Comparison of ENCODE assay signal across 2 cellular contexts in genomic region chr9:82513976-82514735, GRCh38.
TF ChIP-seq lines count a peak whose summit lies in the region.

No MANE protein-coding gene starts in this region.

TF ChIP-seq in HEK293, 187 proteins besides CTCF, POLR2A, EP300 and RAD21:
- no peak for TF ChIP-seq ZNF175 (tag by site-specific recombination; IDR thresholded peaks at IDR 0.05)
- TF ChIP-seq ZNF501 (tag by site-specific recombination; IDR thresholded peaks at IDR 0.05): no peak
- 0 out of 2 replicates have a peak, but pooled peaks have one; percentile 23 for TF ChIP-seq PRDM1 (tag by site-specific recombination; IDR thresholded peaks at IDR 0.05)
- TF ChIP-seq OSR2 (tag by site-specific recombination; IDR thresholded peaks at IDR 0.05): peak; percentile 23; the same call in 1 of the 2 replicates
- TF ChIP-seq GLIS1 (tag by site-specific recombination; IDR thresholded peaks at IDR 0.05): peak; percentile 71
- TF ChIP-seq ZNF843 (tag by site-specific recombination; IDR thresholded peaks at IDR 0.05): peak; percentile 41; the same call in 1 of the 2 replicates

TF ChIP-seq in H1, 55 proteins besides CTCF, POLR2A, EP300 and RAD21:
- no peak for TF ChIP-seq KDM4A (IDR thresholded peaks at IDR 0.05; ENCODE audit: low read depth, low read length, severe bottlenecking)
- TF ChIP-seq USF2 (IDR thresholded peaks at IDR 0.05; ENCODE audit: low read length): no peak
- TF ChIP-seq TCF12 (IDR thresholded peaks at IDR 0.05; ENCODE audit: low read depth, low read length): no peak
- no peak for TF ChIP-seq POU5F1 (IDR thresholded peaks at IDR 0.05; ENCODE audit: low read depth, low read length)
- TF ChIP-seq CTBP2 (IDR thresholded peaks at IDR 0.05; ENCODE audit: borderline replicate concordance, insufficient read depth, insufficient read length, low read length): no peak
- no peak for TF ChIP-seq BCL11A (IDR thresholded peaks at IDR 0.05; ENCODE audit: low read depth in 2 of 2, low read length in 2 of 2)
- TF ChIP-seq NRF1 (IDR thresholded peaks at IDR 0.05; ENCODE audit: low read depth, low read length): no peak
- no peak for TF ChIP-seq RFX5 (IDR thresholded peaks at IDR 0.05; ENCODE audit: borderline replicate concordance, low read depth, low read length)
- TF ChIP-seq BACH1 (IDR thresholded peaks at IDR 0.05; ENCODE audit: low read length): no peak
- TF ChIP-seq ZNF274 (IDR thresholded peaks at IDR 0.05; ENCODE audit: borderline replicate concordance, extremely low read depth, low read length): no peak
- TF ChIP-seq E2F6 (IDR thresholded peaks at IDR 0.05): no peak
- TF ChIP-seq EGR1 (IDR thresholded peaks at IDR 0.05; ENCODE audit: borderline replicate concordance, low read depth, low read length): no peak
- TF ChIP-seq TAF7 (optimal IDR thresholded peaks at IDR 0.05; ENCODE audit: borderline replicate concordance, low read depth, low read length): no peak
- TF ChIP-seq SIN3A (conservative IDR thresholded peaks at IDR 0.05 in 1 of 2, IDR thresholded peaks at IDR 0.05 in 1 of 2; ENCODE audit: low read depth in 1 of 2, low read length in 2 of 2): no peak
